In genomic region chr22:20522134-20522827, GRCh38 we compare ENCODE assay signal across 11 cellular contexts. TPM values are rescaled to one million over a fixed set of nuclear protein-coding genes. Genes with fewer than 3 reads are reported as not detected.
DNase-seq lines count a peak whose midpoint lies in the region; ATAC-seq, FAIRE-seq and TF ChIP-seq lines count a peak whose summit lies in the region.
"Had no signal": no experiment of that assay in that cellular context is flagged by ENCODE, and none has a peak within 500 bp of the region (broad histone marks: within the 10 kb centered on the region; RNA-seq: fewer than 3 reads in every experiment).

No MANE protein-coding gene starts in this region.

- no peak for TF ChIP-seq POLR2A in GM12892 (IDR thresholded peaks at IDR 0.05; ENCODE audit: low read depth, low read length)

- no peak overlapping the region for H3K9ac ChIP-seq in kidney (ENCODE audit: low read length in 2 of 2)

- no peak for ATAC-seq in activated naive CD4-positive, alpha-beta T cell treated with anti-CD3 and anti-CD28 coated beads, Interleukin-2, amount 50 U/mL, for 72 hours
- no peak for ATAC-seq in activated T-helper 17 cell treated with anti-CD3 and anti-CD28 coated beads, Interleukin-2, amount 50 U/mL, for 72 hours (replicated peaks)

- FAIRE-seq in kidney (lab: Jason Lieb, UNC), result no peak
- no peak for FAIRE-seq in GM12892 (lab: Jason Lieb, UNC)

- no peak overlapping the region for H3K27ac ChIP-seq in kidney (ENCODE audit: low read depth in 2 of 2, low read length in 2 of 2)

- no peaks in the 10 kb centered on the region for H3K9me3 Mint-ChIP-seq in activated naive CD4-positive, alpha-beta T cell treated with anti-CD3 and anti-CD28 coated beads, Interleukin-2, amount 50 U/mL, for 72 hours
- no peaks in the 10 kb centered on the region for H3K9me3 Mint-ChIP-seq in activated T-helper 17 cell treated with anti-CD3 and anti-CD28 coated beads, Interleukin-2, amount 50 U/mL, for 72 hours
- no peaks in the 10 kb centered on the region for H3K9me3 Mint-ChIP-seq in type B pancreatic cell

- H3K4me3 ChIP-seq in kidney (ENCODE audit: low read length in 2 of 2), result no peak overlapping the region
- H3K4me3 ChIP-seq: coronary artery had no signal

- peak overlapping the region; percentile 59 for H3K4me3 Mint-ChIP-seq in activated T-helper 17 cell treated with anti-CD3 and anti-CD28 coated beads, Interleukin-2, amount 50 U/mL, for 72 hours
- peak overlapping the region; percentile 46 for H3K4me3 Mint-ChIP-seq in type B pancreatic cell

- H3K27me3 Mint-ChIP-seq in activated T-helper 17 cell treated with anti-CD3 and anti-CD28 coated beads, Interleukin-2, amount 50 U/mL, for 72 hours, result no peaks in the 10 kb centered on the region
- no peaks in the 10 kb centered on the region for H3K27me3 Mint-ChIP-seq in type B pancreatic cell

- no peak for DNase-seq in activated naive CD4-positive, alpha-beta T cell treated with anti-CD3 and anti-CD28 coated beads, Interleukin-2, amount 50 U/mL, for 72 hours (ENCODE audit: low spot score in 2 of 2)
- no peak for DNase-seq in activated naive CD4-positive, alpha-beta T cell (lab: John Stamatoyannopoulos, UW)
- DNase-seq in kidney, result peak; percentile 25
- no peak for DNase-seq in type B pancreatic cell (ENCODE audit: extremely low spot score, unreplicated experiment)
- no peak for DNase-seq in DMS153 (lab: John Stamatoyannopoulos, UW)
- no peak for DNase-seq in GM12892 (ENCODE audit: insufficient read length)
- DNase-seq in effector CD8-positive, alpha-beta T cell (lab: John Stamatoyannopoulos, UW), result no peak
- DNase-seq: NCI-H187, NCI-H524 treated with DMSO at 0.1 percent for 48 hours had no signal

- peaks cover 9 to 21% of the 10 kb centered on the region in 2 donors for H3K36me3 Mint-ChIP-seq in activated naive CD4-positive, alpha-beta T cell treated with anti-CD3 and anti-CD28 coated beads, Interleukin-2, amount 50 U/mL, for 72 hours
- H3K36me3 Mint-ChIP-seq in activated T-helper 17 cell treated with anti-CD3 and anti-CD28 coated beads, Interleukin-2, amount 50 U/mL, for 72 hours (ENCODE audit: low read depth), result peaks cover 84% of the 10 kb centered on the region
- H3K36me3 Mint-ChIP-seq in type B pancreatic cell, result peaks cover 26% of the 10 kb centered on the region

- peaks cover 0 to 14% of the 10 kb centered on the region in 2 donors for H3K4me1 ChIP-seq in kidney (ENCODE audit: control insufficient read depth in 1 of 2, insufficient read depth in 1 of 2, low read depth in 1 of 2, low read length in 2 of 2)

- no peak for TF ChIP-seq CTCF in kidney (IDR thresholded peaks at IDR 0.05; ENCODE audit: borderline replicate concordance, extremely low read depth, insufficient read depth)
- no peak for TF ChIP-seq CTCF in type B pancreatic cell (conservative IDR thresholded peaks at IDR 0.05)

- peak overlapping the region; percentile 63 to 76 for H3K27ac Mint-ChIP-seq in activated naive CD4-positive, alpha-beta T cell treated with anti-CD3 and anti-CD28 coated beads, Interleukin-2, amount 50 U/mL, for 72 hours
- H3K27ac Mint-ChIP-seq in activated T-helper 17 cell treated with anti-CD3 and anti-CD28 coated beads, Interleukin-2, amount 50 U/mL, for 72 hours, result peak overlapping the region; percentile 57
- H3K27ac Mint-ChIP-seq in type B pancreatic cell, result peak overlapping the region; percentile 54

- no peaks in the 10 kb centered on the region for H3K9me3 ChIP-seq in kidney (ENCODE audit: control insufficient read depth in 1 of 2, low read length in 2 of 2)

- peaks cover 0 to 4% of the 10 kb centered on the region in 2 donors for H3K36me3 ChIP-seq in kidney (ENCODE audit: control insufficient read depth in 1 of 2, insufficient read depth in 2 of 2, low read length in 2 of 2)

- peaks cover 56% of the 10 kb centered on the region for H3K4me1 Mint-ChIP-seq in activated T-helper 17 cell treated with anti-CD3 and anti-CD28 coated beads, Interleukin-2, amount 50 U/mL, for 72 hours
- peaks cover 44% of the 10 kb centered on the region for H3K4me1 Mint-ChIP-seq in type B pancreatic cell (ENCODE audit: unreplicated experiment)

- intact Hi-C loops in kidney (cut with DNase I), result no loop called here

RNA-seq across cellular contexts. Expression of gene MED15, which starts 14.9 kb away (rescaled TPM):
- total RNA-seq in activated naive CD4-positive, alpha-beta T cell treated with anti-CD3 and anti-CD28 coated beads, Interleukin-2, amount 50 U/mL, for 72 hours, result 100 to 1,000 TPM in 1 of 2 donors, 10 to 100 TPM in 1; 88.9 to 137 TPM
- 100 to 1,000 TPM; 115 to 118 TPM for total RNA-seq in activated T-helper 17 cell treated with anti-CD3 and anti-CD28 coated beads, Interleukin-2, amount 50 U/mL, for 72 hours
- total RNA-seq in kidney (102 TPM), type B pancreatic cell (ENCODE audit: low replicate concordance) (90.8 and 121 TPM in 2 replicates)
- 31.7 TPM for polyA plus RNA-seq in kidney (ENCODE audit: insufficient read depth, low read depth, low replicate concordance)
- 23.7 TPM for polyA plus RNA-seq in GM12892 (2012; ENCODE audit: missing spikeins)

RNA-seq across cellular contexts. Expression of gene KLHL22, which starts 26.7 kb away (rescaled TPM):
- 10 to 100 TPM; 18.0 to 20.2 TPM for total RNA-seq in activated naive CD4-positive, alpha-beta T cell treated with anti-CD3 and anti-CD28 coated beads, Interleukin-2, amount 50 U/mL, for 72 hours
- 10 to 100 TPM; 19.3 to 22.4 TPM for total RNA-seq in activated T-helper 17 cell treated with anti-CD3 and anti-CD28 coated beads, Interleukin-2, amount 50 U/mL, for 72 hours
- total RNA-seq in kidney (22.4 TPM), type B pancreatic cell (ENCODE audit: low replicate concordance) (34.3 and 38.8 TPM in 2 replicates)
- polyA plus RNA-seq in kidney (ENCODE audit: insufficient read depth, low read depth, low replicate concordance), result 24.3 TPM
- polyA plus RNA-seq in GM12892 (2012; ENCODE audit: missing spikeins), result 17.4 TPM
